18 cellular contexts compared by ENCODE assay signal in the genomic region with DNA sequence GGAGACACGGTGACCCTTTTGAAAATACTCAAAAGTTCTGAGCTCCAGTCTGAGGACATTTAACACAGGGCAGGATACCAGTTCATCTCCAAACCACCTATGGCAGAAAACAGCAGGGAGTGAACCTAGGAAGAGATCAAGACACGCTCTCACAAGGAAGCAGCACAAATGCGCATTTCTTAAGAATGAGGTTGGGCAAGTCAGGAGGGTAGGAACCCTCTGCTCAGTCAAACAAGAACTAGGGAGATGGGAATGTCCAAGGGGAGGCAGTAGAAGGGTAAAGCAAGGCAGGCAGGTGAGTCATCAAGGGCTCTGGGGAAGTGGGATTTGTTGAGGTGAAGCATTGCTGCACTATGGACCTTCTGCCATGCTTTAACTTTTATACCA.
"Had no signal": no experiment of that assay in that cellular context is flagged by ENCODE, and none has a peak within 500 bp of the region (broad histone marks: within the 10 kb centered on the region; RNA-seq: fewer than 3 reads in every experiment).

No MANE protein-coding gene starts in this region.

- H3K4me1 Mint-ChIP-seq: naive thymus-derived CD4-positive, alpha-beta T cell had no signal

- H3K36me3 Mint-ChIP-seq: naive thymus-derived CD4-positive, alpha-beta T cell; stimulated activated memory B cell treated with anti-CD40 and anti-IgM and Interleukin-4, amounts not matched to agents 10 μg/mL and 1 μg/mL and 100 μg/mL, for 72 hours had no signal

- H3K27me3 ChIP-seq: adrenal gland, brain microvascular endothelial cell, heart right ventricle, right lobe of liver, spleen, tibial artery had no signal

- H3K36me3 ChIP-seq: adrenal gland, brain microvascular endothelial cell, heart right ventricle, prostate gland, right lobe of liver, spleen, tibial artery had no signal

- H3K9me3 ChIP-seq: adrenal gland, prostate gland, right lobe of liver, spleen had no signal

- H3K4me3 Mint-ChIP-seq: naive thymus-derived CD4-positive, alpha-beta T cell; stimulated activated memory B cell treated with anti-CD40 and anti-IgM and Interleukin-4, amounts not matched to agents 10 μg/mL and 1 μg/mL and 100 μg/mL, for 72 hours had no signal

- ATAC-seq: heart right ventricle; naive thymus-derived CD4-positive, alpha-beta T cell; right lobe of liver; stimulated activated memory B cell treated with anti-CD40 and anti-IgM and Interleukin-4, amounts not matched to agents 10 μg/mL and 1 μg/mL and 100 μg/mL, for 72 hours had no signal

- H3K9me3 Mint-ChIP-seq: activated T-helper 2 cell treated with anti-CD3 and anti-CD28 coated beads, Interferon-gamma antibody, Interleukin-2, Interleukin-4, amounts not matched to agents 10 μg/mL and 5 μg/mL and 100 μg/mL, durations not matched to agents 14 hours and 24 hours and 36 hours; stimulated activated memory B cell treated with anti-CD40 and anti-IgM and Interleukin-4, amounts not matched to agents 10 μg/mL and 1 μg/mL and 100 μg/mL, for 72 hours had no signal

- H3K27ac ChIP-seq: heart right ventricle, prostate gland, right lobe of liver, tibial artery had no signal

- H3K4me1 ChIP-seq: prostate gland, spleen had no signal

- H3K27ac Mint-ChIP-seq: activated T-helper 2 cell treated with anti-CD3 and anti-CD28 coated beads, Interferon-gamma antibody, Interleukin-2, Interleukin-4, amounts not matched to agents 10 μg/mL and 5 μg/mL and 100 μg/mL, durations not matched to agents 14 hours and 24 hours and 36 hours; naive thymus-derived CD4-positive, alpha-beta T cell; stimulated activated memory B cell treated with anti-CD40 and anti-IgM and Interleukin-4, amounts not matched to agents 10 μg/mL and 1 μg/mL and 100 μg/mL, for 72 hours had no signal

- DNase-seq: activated CD4-positive, alpha-beta T cell treated with anti-CD3 and anti-CD28 coated beads, Interleukin-2, amount 50 U/mL, for 1 hour; activated naive CD4-positive, alpha-beta T cell treated with anti-CD3 and anti-CD28 coated beads, Interleukin-2, amount 50 U/mL, for 16 hours; adrenal gland; brain microvascular endothelial cell; foreskin melanocyte; heart right ventricle; kidney; midbrain; naive thymus-derived CD4-positive, alpha-beta T cell; occipital lobe; right lobe of liver; spleen; stimulated activated CD4-positive, alpha-beta T cell treated with anti-CD3 and anti-CD28 coated beads, Interleukin-1b, Interleukin-23, amount 100 ng/mL, for 48 hours; T-helper 2 cell; tibial artery had no signal

- H3K4me3 ChIP-seq: adrenal gland, heart right ventricle, prostate gland, right lobe of liver, spleen, tibial artery had no signal
